In genomic region chrX:15856580-15856979, GRCh38 we compare ENCODE assay signal across 11 cellular contexts. TPM values are rescaled to one million over a fixed set of nuclear protein-coding genes. Genes with fewer than 3 reads are reported as not detected.
DNase-seq lines count a peak whose midpoint lies in the region; ATAC-seq, FAIRE-seq and TF ChIP-seq lines count a peak whose summit lies in the region.
"Had no signal": no experiment of that assay in that cellular context is flagged by ENCODE, and none has a peak within 500 bp of the region (broad histone marks: within the 10 kb centered on the region; RNA-seq: fewer than 3 reads in every experiment).

No MANE protein-coding gene starts in this region.

- H3K79me2 ChIP-seq in GM12878 (ENCODE audit: control insufficient read depth, insufficient read depth, low read length), result peaks cover 19% of the 10 kb centered on the region

- TF ChIP-seq EP300 in GM12878 (IDR thresholded peaks at IDR 0.05; ENCODE audit: borderline replicate concordance in 1 of 2, control insufficient read depth in 1 of 2, low read depth in 2 of 2, low read length in 2 of 2), result no peak

- in situ Hi-C loops in GM12878 (cut with MboI), result no loop called here

- H3K36me3 ChIP-seq in HUES6 (ENCODE audit: control insufficient read depth, insufficient read depth, low read length) (peaks cover 13% of the 10 kb centered on the region), GM12878 (ENCODE audit: control insufficient read depth in 2 of 2, insufficient read depth in 2 of 2, low read length in 1 of 2) (no peaks in the 10 kb centered on the region), neutrophil (peaks cover 8% of the 10 kb centered on the region)

- no peak for TF ChIP-seq RAD21 in GM12878 (IDR thresholded peaks at IDR 0.05; ENCODE audit: insufficient read depth, low read depth, low read length)

- no peaks in the 10 kb centered on the region for H3K27me3 ChIP-seq in HUES6 (ENCODE audit: control insufficient read depth, insufficient read depth, low read length)
- no peaks in the 10 kb centered on the region for H3K27me3 ChIP-seq in GM12878 (replicated peaks in 1 of 2; ENCODE audit: control insufficient read depth in 2 of 2, insufficient read depth in 2 of 2, low read length in 1 of 2)
- no peaks in the 10 kb centered on the region for H3K27me3 ChIP-seq in neutrophil

- SMC1A ChIA-PET in GM12878 (lab: Charles Lee; ENCODE audit: uncharacterized antibody, unreplicated experiment), result interaction anchor here (1.0 to 3.0 kb wide), 7 partner anchors 9 to 281 kb away, joined by 3 to 16 read pairs (median 7); no protein-coding TSS in a partner anchor

- ATAC-seq in GM12878, result no peak
- ATAC-seq in omental fat pad (ENCODE audit: low FRiP score), result no peak
- ATAC-seq in HG03139 (IDR thresholded peaks at IDR 0.05; ENCODE audit: unreplicated experiment), result no peak

- no peaks in the 10 kb centered on the region for H4K20me1 ChIP-seq in GM12878 (ENCODE audit: control insufficient read depth, insufficient read depth)

- no TSS peak for BruUV-seq in GM12878 (replicated peaks; lab: Mats Ljungman, UMichigan)

- 0 out of 2 replicates have a peak overlapping the region, but pooled peaks have one; percentile 42 for H3K27ac ChIP-seq in HUES6 (ENCODE audit: low read depth, low read length)
- H3K27ac ChIP-seq in GM12878 (ENCODE audit: control insufficient read depth, insufficient read depth), result peak overlapping the region; percentile 90
- peak overlapping the region; percentile 99 for H3K27ac ChIP-seq in neutrophil

- H3K4me1 ChIP-seq in HUES6 (ENCODE audit: control insufficient read depth, insufficient read depth, low read length) (peaks cover 21% of the 10 kb centered on the region), GM12878 (ENCODE audit: control insufficient read depth, insufficient read depth, low read length) (0 out of 2 replicates have a peak, but pooled peaks cover 3% of the 10 kb centered on the region), neutrophil (ENCODE audit: control insufficient read depth in 1 of 2, insufficient read depth in 1 of 2, low read depth in 1 of 2, low read length in 1 of 2) (peaks cover 32 to 43% of the 10 kb centered on the region in 2 experiments)

- FAIRE-seq in D721Med (lab: Jason Lieb, UNC), result peak; percentile 67
- FAIRE-seq in GM12878 (lab: Jason Lieb, UNC), result no peak

- H3K9ac ChIP-seq in HUES6 (ENCODE audit: low read length) (peak overlapping the region; percentile 29), GM12878 (ENCODE audit: control insufficient read depth, insufficient read depth, low read length) (peak overlapping the region; percentile 53)

- intact Hi-C loops in GM12878 (cut with micrococcal nuclease; ENCODE audit: unreplicated experiment), result loop anchor here (10.0 kb wide), 1 partner anchor 358 kb away; no protein-coding TSS in a partner anchor

- 46% methylated on average over 2 of the region's 2 CpGs for WGBS in GM12878 (ENCODE audit: insufficient coverage, insufficient replicate concordance, low lambda C conversion rate, missing lambda C conversion rate)

- H2AFZ ChIP-seq in GM12878 (ENCODE audit: control insufficient read depth, low read depth, low read length), result peak overlapping the region; percentile 94

- no peak for TF ChIP-seq POLR2A in GM12878 (IDR thresholded peaks at IDR 0.05; ENCODE audit: low read depth, low read length)

- DNase-seq in D721Med (ENCODE audit: insufficient read length, low spot score) (no peak), GM12878 (ENCODE audit: low read depth, low spot score) (no peak), activated T-cell treated with anti-CD3 and anti-CD28 coated beads for 4 hours (no peak), EL (no peak), omental fat pad (ENCODE audit: low spot score) (no peak)
- DNase-seq: activated T-cell treated with anti-CD3 and anti-CD28 coated beads, Interleukin-2, amount 50 U/mL, for 24 hours; NK-92 treated with Interleukin-12 subunit alpha and Interleukin-12 subunit beta, amount 100 ng/mL, for 24 hours had no signal

- POLR2A ChIA-PET in GM12878 (lab: Charles Lee), result interaction anchor here (2.9 kb wide), 1 partner anchor 66 kb away, joined by 18 read pairs; the partner anchor contains the start of gene ZRSR2

- H3K4me3 ChIP-seq in HUES6 (ENCODE audit: low read depth, low read length) (peak overlapping the region; percentile 84), GM12878 (0 out of 2 replicates have a peak overlapping the region, but pooled peaks have one; percentile 31), neutrophil (ENCODE audit: low read depth in 1 of 2, low read length in 1 of 2) (peak overlapping the region; percentile 66 to 80)
- H3K4me3 ChIP-seq: lung had no signal

- CTCF ChIA-PET in GM12878 (lab: Yijun Ruan, JAX), result interaction anchor here (0.6 to 1.8 kb wide), 6 partner anchors 26 to 283 kb away, joined by 3 to 6 read pairs (median 4); no protein-coding TSS in a partner anchor

- H3K4me2 ChIP-seq in GM12878 (ENCODE audit: control insufficient read depth, insufficient read depth), result peak overlapping the region; percentile 80

- RAD21 ChIA-PET in GM12878 (lab: Charles Lee; ENCODE audit: unreplicated experiment), result interaction anchor here (0.5 to 3.1 kb wide), 5 partner anchors 9 to 93 kb away, joined by 3 to 20 read pairs (median 3); no protein-coding TSS in a partner anchor

- H3K9me3 ChIP-seq in HUES6 (ENCODE audit: control insufficient read depth, insufficient read depth, low read depth, low read length) (no peaks in the 10 kb centered on the region), GM12878 (replicated peaks; ENCODE audit: control insufficient read depth, insufficient read depth, low read length) (no peaks in the 10 kb centered on the region), neutrophil (no peaks in the 10 kb centered on the region)

- TF ChIP-seq CTCF in D721Med (IDR thresholded peaks at IDR 0.05; ENCODE audit: insufficient read depth, missing control alignments) (no peak), GM12878 (IDR thresholded peaks at IDR 0.05 in 2 of 3, conservative IDR thresholded peaks at IDR 0.05 in 1 of 3; ENCODE audit: control insufficient read depth in 2 of 3, extremely low read depth in 1 of 3, insufficient read depth in 1 of 3, low read depth in 3 of 3, low read length in 3 of 3) (no peak), neutrophil (IDR thresholded peaks at IDR 0.05) (no peak), omental fat pad (IDR thresholded peaks at IDR 0.05) (no peak)

TF ChIP-seq in GM12878, 131 proteins besides CTCF, POLR2A, EP300 and RAD21:
- no peak for TF ChIP-seq RB1 (IDR thresholded peaks at IDR 0.05; ENCODE audit: borderline replicate concordance)

RNA-seq across cellular contexts. Expression of gene AP1S2, which starts 2.0 kb away (rescaled TPM):
- 56.0 and 56.5 TPM in 2 replicates for total RNA-seq in GM12878 (2013; cell fraction: nucleolus; rRNA removed)
- total RNA-seq in GM12878 (2014; rRNA removed) (48.0 and 60.5 TPM in 2 replicates), GM12878 (2014; rRNA removed; fragmentation: Illumina TruSeq; extraction: Trizol) (58.6 TPM in 2 replicates), GM12878 (2021) (41.7 and 43.8 TPM in 2 replicates), omental fat pad (10 to 100 TPM; 36.8 to 73.9 (median 53.4) TPM)
- polyA plus RNA-seq in GM12878 (2011; ENCODE audit: low read depth), result 22.0 TPM
- polyA plus RNA-seq in GM12878 (2011; rRNA removed) (105 and 171 TPM in 2 replicates), GM12878 (2014; fragmentation: Illumina TruSeq; extraction: Trizol) (58.0 and 75.1 TPM in 2 replicates), GM12878 (2014; fragmentation: Nextera tagmentation; extraction: Ambion mirVana) (10 to 100 TPM; 25.6 to 36.6 TPM), GM12878 (2014; rRNA removed) (51.2 and 55.8 TPM in 2 replicates), GM12878 (2016; fragmentation: Nextera tagmentation; extraction: Ambion mirVana) (10 to 100 TPM; 44.4 to 53.4 TPM)
- 26.1 and 29.2 TPM in 2 replicates for polyA plus RNA-seq in GM12878 (2011; cell fraction: cytosol; rRNA removed)
- polyA plus RNA-seq in GM12878 (2011; cell fraction: nucleus; rRNA removed), result 32.0 and 35.7 TPM in 2 replicates
- polyA plus RNA-seq in GM12878 (2012), result 35.8 and 37.3 TPM in 2 replicates
- polyA minus RNA-seq in GM12878 (2011; rRNA and poly(A)+ RNA removed), result 34.6 and 61.8 TPM in 2 replicates
- 22.2 and 23.8 TPM in 2 replicates for polyA minus RNA-seq in GM12878 (2011; cell fraction: cytosol; rRNA and poly(A)+ RNA removed)
- polyA minus RNA-seq in GM12878 (2011; cell fraction: nucleus; rRNA and poly(A)+ RNA removed), result 11.6 and 21.0 TPM in 2 replicates

Comparison
In these comparisons a context has a peak if more than half of its experiments do, and no peak if none do; other contexts are left out.
1. H3K27ac ChIP-seq: peak in every context shown above with its lines; median percentile 99 in neutrophil; 90 in GM12878; 42 in HUES6.
2. H3K4me3 ChIP-seq: peak in every context shown above with its lines; median percentile 84 in HUES6; 73 in neutrophil; 31 in GM12878.